8 cellular contexts compared by ENCODE assay signal in genomic region chr1:22024485-22025367, GRCh38. TPM values are rescaled to one million over a fixed set of nuclear protein-coding genes. Genes with fewer than 3 reads are reported as not detected.
DNase-seq lines count a peak whose midpoint lies in the region; ATAC-seq and TF ChIP-seq lines count a peak whose summit lies in the region.

No MANE protein-coding gene starts in this region.

- peak; percentile 93 for DNase-seq in DMS114 treated with DMSO at 0.1 percent for 48 hours (lab: John Stamatoyannopoulos, UW; ENCODE audit: unreplicated experiment)
- DNase-seq in HuH-7 (ENCODE audit: low spot score): peak; percentile 33
- DNase-seq in SK-N-MC (ENCODE audit: low read depth, low spot score): peak; percentile 69
- peak; percentile 73 to 82 for DNase-seq in activated naive CD4-positive, alpha-beta T cell treated with anti-CD3 and anti-CD28 coated beads, Interleukin-2, amount 50 U/mL, for 72 hours (ENCODE audit: low spot score in 2 of 2)
- DNase-seq in cardiac muscle cell (ENCODE audit: low read depth in 1 of 2, low spot score in 1 of 2): peak; percentile 85 to 89
- peak; percentile 18 to 92 (median 46) for DNase-seq in posterior cingulate gyrus
- peak; percentile 53 for DNase-seq in ureter (ENCODE audit: low spot score)

- no peaks in the 10 kb centered on the region for H3K9me3 Mint-ChIP-seq in activated naive CD4-positive, alpha-beta T cell treated with anti-CD3 and anti-CD28 coated beads, Interleukin-2, amount 50 U/mL, for 72 hours

- ATAC-seq in GM21447 (IDR thresholded peaks at IDR 0.05; ENCODE audit: unreplicated experiment): peak; percentile 33
- peak; percentile 65 to 80 for ATAC-seq in activated naive CD4-positive, alpha-beta T cell treated with anti-CD3 and anti-CD28 coated beads, Interleukin-2, amount 50 U/mL, for 72 hours

- no peak for TF ChIP-seq CTCF in cardiac muscle cell (IDR thresholded peaks at IDR 0.05; ENCODE audit: low read depth, low read length)

- H3K4me3 ChIP-seq in SK-N-MC: peak overlapping the region; percentile 86
- peak overlapping the region; percentile 95 for H3K4me3 ChIP-seq in cardiac muscle cell

- no peaks in the 10 kb centered on the region for H3K9me3 ChIP-seq in SK-N-MC (ENCODE audit: low read depth, low read length)
- no peaks in the 10 kb centered on the region for H3K9me3 ChIP-seq in cardiac muscle cell (ENCODE audit: low read depth)

- no peaks in the 10 kb centered on the region for H3K4me1 ChIP-seq in cardiac muscle cell (ENCODE audit: low read depth)

- no peaks in the 10 kb centered on the region for H3K27me3 ChIP-seq in cardiac muscle cell

- H3K27ac Mint-ChIP-seq in activated naive CD4-positive, alpha-beta T cell treated with anti-CD3 and anti-CD28 coated beads, Interleukin-2, amount 50 U/mL, for 72 hours: peak overlapping the region; percentile 97 to 100

- no peaks in the 10 kb centered on the region for H3K36me3 ChIP-seq in SK-N-MC (ENCODE audit: insufficient read depth, low read length)
- H3K36me3 ChIP-seq in cardiac muscle cell: no peaks in the 10 kb centered on the region

- H3K36me3 Mint-ChIP-seq in activated naive CD4-positive, alpha-beta T cell treated with anti-CD3 and anti-CD28 coated beads, Interleukin-2, amount 50 U/mL, for 72 hours: peaks cover 8 to 9% of the 10 kb centered on the region in 2 donors

- peak overlapping the region; percentile 97 for H3K9ac ChIP-seq in SK-N-MC (ENCODE audit: insufficient read length)

- intact Hi-C loops in posterior cingulate gyrus (cut with DNase I): loop anchor here (1.0 kb wide), 1 partner anchor 28 kb away; the partner anchor contains the start of gene CDC42

- H3K27ac ChIP-seq in SK-N-MC: peak overlapping the region; percentile 93
- peak overlapping the region; percentile 96 for H3K27ac ChIP-seq in cardiac muscle cell

RNA-seq across cellular contexts. Expression of gene CELA3A, which starts 23.3 kb away (rescaled TPM):
- not detected for total RNA-seq in activated naive CD4-positive, alpha-beta T cell treated with anti-CD3 and anti-CD28 coated beads, Interleukin-2, amount 50 U/mL, for 72 hours
- total RNA-seq in cardiac muscle cell (not detected in 2 replicates), ureter (not detected)
- polyA plus RNA-seq in cardiac muscle cell: not detected in 2 replicates

RNA-seq across cellular contexts. Expression of gene CDC42, which starts 27.8 kb away (rescaled TPM):
- 100 to 1,000 TPM; 266 to 331 TPM for total RNA-seq in activated naive CD4-positive, alpha-beta T cell treated with anti-CD3 and anti-CD28 coated beads, Interleukin-2, amount 50 U/mL, for 72 hours
- total RNA-seq in cardiac muscle cell: 140 and 167 TPM in 2 replicates
- 72.0 and 76.7 TPM in 2 replicates for polyA plus RNA-seq in cardiac muscle cell
- 326 TPM for total RNA-seq in ureter

RNA-seq across cellular contexts. Expression of gene CELA3B, which starts 47.9 kb away (rescaled TPM):
- not detected for total RNA-seq in activated naive CD4-positive, alpha-beta T cell treated with anti-CD3 and anti-CD28 coated beads, Interleukin-2, amount 50 U/mL, for 72 hours
- not detected in 2 replicates for total RNA-seq in cardiac muscle cell
- not detected in 2 replicates for polyA plus RNA-seq in cardiac muscle cell
- total RNA-seq in ureter: not detected

Comparison
In these comparisons a context has a peak if more than half of its experiments do, and no peak if none do; other contexts are left out.
1. Peak in every context shown above with its lines: DNase-seq, ATAC-seq, H3K4me3 ChIP-seq and H3K27ac ChIP-seq.
2. DNase-seq: peak in every context shown above with its lines; median percentile 93 in DMS114 treated with DMSO at 0.1 percent for 48 hours; 87 in cardiac muscle cell; 78 in activated naive CD4-positive, alpha-beta T cell treated with anti-CD3 and anti-CD28 coated beads, Interleukin-2, amount 50 U/mL, for 72 hours; 69 in SK-N-MC; 53 in ureter; 46 in posterior cingulate gyrus; 33 in HuH-7.